ENCODE assay signal across 17 cellular contexts in genomic region chr5:116654890-116655289, GRCh38.
DNase-seq lines count a peak whose midpoint lies in the region; TF ChIP-seq lines count a peak whose summit lies in the region.
"Had no signal": no experiment of that assay in that cellular context is flagged by ENCODE, and none has a peak within 500 bp of the region (broad histone marks: within the 10 kb centered on the region; RNA-seq: fewer than 3 reads in every experiment).

No MANE protein-coding gene starts in this region.

- no peak overlapping the region for H2BK5ac ChIP-seq in H9 (ENCODE audit: insufficient read length, low read length)

- intact Hi-C loops in sigmoid colon (cut with DNase I) (no loop called here), stomach (cut with DNase I; ENCODE audit: low total_unique reads) (no loop called here)

- H3K4ac ChIP-seq in H9 (ENCODE audit: low read depth, low read length): no peak overlapping the region

- H2BK20ac ChIP-seq in H9 (ENCODE audit: low read depth, low read length, poor library complexity, severe bottlenecking): no peak overlapping the region

- no peak overlapping the region for H3K23ac ChIP-seq in H9 (ENCODE audit: insufficient read length, low read depth, low read length)

- H3K9me3 Mint-ChIP-seq in H9: no peaks in the 10 kb centered on the region
- H3K9me3 Mint-ChIP-seq: CD4-positive, alpha-beta T cell had no signal

- no peak overlapping the region for H3K56ac ChIP-seq in H9 (ENCODE audit: insufficient read length, low read depth, low read length)

- H3K4me3 ChIP-seq in SK-N-MC (peak overlapping the region; percentile 44), iPS-20b (ENCODE audit: low read length) (peak overlapping the region; percentile 1; the same call in 1 of the 2 replicates), sigmoid colon (no peak overlapping the region), stomach (no peak overlapping the region)

- no peaks in the 10 kb centered on the region for H3K23me2 ChIP-seq in H9 (ENCODE audit: insufficient read length, low read depth, low read length, poor library complexity, severe bottlenecking)

- H3K36me3 Mint-ChIP-seq in H9 (ENCODE audit: insufficient read depth in 1 of 3, low read depth in 3 of 3): no peaks in the 10 kb centered on the region; a peak in 1 of 7 replicates

- H3K9me3 ChIP-seq in H9 (ENCODE audit: control insufficient read depth, low read depth, low read length) (no peaks in the 10 kb centered on the region), SK-N-MC (ENCODE audit: low read depth, low read length) (no peaks in the 10 kb centered on the region), iPS-20b (ENCODE audit: insufficient read depth, low read depth, low read length) (no peaks in the 10 kb centered on the region), sigmoid colon (no peaks in the 10 kb centered on the region), stomach (no peaks in the 10 kb centered on the region)
- H3K9me3 ChIP-seq: Caco-2 had no signal

- H3K27me3 Mint-ChIP-seq in H9 (ENCODE audit: low read depth): no peaks in the 10 kb centered on the region

- TF ChIP-seq CTCF in H9 (conservative IDR thresholded peaks at IDR 0.05): no peak
- no peak for TF ChIP-seq CTCF in sigmoid colon (IDR thresholded peaks at IDR 0.05)
- TF ChIP-seq CTCF in stomach (IDR thresholded peaks at IDR 0.05): no peak

- H3K4me3 Mint-ChIP-seq in H9: peak overlapping the region in 1 of 2 experiments; percentile 11; a peak in 2 of 5 replicates
- H3K4me3 Mint-ChIP-seq: CD4-positive, alpha-beta T cell had no signal

- no peaks in the 10 kb centered on the region for H3K79me1 ChIP-seq in H9 (ENCODE audit: insufficient read depth, low read depth, low read length, poor library complexity, severe bottlenecking)

- H2AFZ ChIP-seq in H9 (ENCODE audit: low read length): no peak overlapping the region

- H3K4me1 ChIP-seq in H9 (ENCODE audit: insufficient read depth, low read length): peaks cover 20% of the 10 kb centered on the region
- H3K4me1 ChIP-seq in iPS-20b (ENCODE audit: insufficient read depth, low read length): peaks cover 52% of the 10 kb centered on the region
- H3K4me1 ChIP-seq in sigmoid colon: no peaks in the 10 kb centered on the region
- no peaks in the 10 kb centered on the region for H3K4me1 ChIP-seq in stomach

- peak overlapping the region; percentile 20 for H3K9ac ChIP-seq in H9 (ENCODE audit: extremely low read depth, insufficient read length, low read length)
- peak overlapping the region; percentile 43 for H3K9ac ChIP-seq in SK-N-MC (ENCODE audit: insufficient read length)
- peak overlapping the region; percentile 10; the same call in 1 of the 2 replicates for H3K9ac ChIP-seq in iPS-20b (ENCODE audit: low read depth, low read length)

- H3K4me1 Mint-ChIP-seq in H9: peaks cover 56 to 60% of the 10 kb centered on the region in 2 experiments

- WGBS in H9 (ENCODE audit: extremely low coverage, insufficient read length, low lambda C conversion rate): no CpG with 5 or more reads among the region's 3 CpGs
- 93 to 97% methylated on average over 3 of the region's 3 CpGs for WGBS in sigmoid colon, 2 donors
- 77 to 85% (median 79%) methylated on average over 3 of the region's 3 CpGs for WGBS in stomach, 5 donors

- H3K18ac ChIP-seq in H9 (ENCODE audit: insufficient read length, low read depth, low read length): no peak overlapping the region

- no peak overlapping the region for H2BK15ac ChIP-seq in H9 (ENCODE audit: low read depth, low read length)

- no peak overlapping the region for H3T11ph ChIP-seq in H9 (ENCODE audit: low read length)

- H3K14ac ChIP-seq in H9 (ENCODE audit: insufficient read depth, low read length): no peak overlapping the region

- H4K91ac ChIP-seq in H9 (ENCODE audit: insufficient read length, low read depth, low read length): no peak overlapping the region

- peak overlapping the region in 2 of 3 experiments; percentile 50 to 78; a peak in 4 of 7 replicates for H3K27ac Mint-ChIP-seq in H9
- H3K27ac Mint-ChIP-seq: CD4-positive, alpha-beta T cell had no signal

- TF ChIP-seq POLR2A in sigmoid colon (IDR thresholded peaks at IDR 0.05): no peak
- TF ChIP-seq POLR2A in stomach (IDR thresholded peaks at IDR 0.05): no peak

- no peak overlapping the region for H2BK12ac ChIP-seq in H9 (ENCODE audit: insufficient read length, low read depth, low read length)

- DNase-seq in H9 (no peak), SK-N-MC (ENCODE audit: low read depth, low spot score) (peak; percentile 66), DMS114 treated with DMSO at 0.1 percent for 48 hours (lab: John Stamatoyannopoulos, UW; ENCODE audit: unreplicated experiment) (no peak), NCI-H69 (lab: John Stamatoyannopoulos, UW) (no peak), sigmoid colon (no peak), stomach (no peak)
- DNase-seq: ACHN; AML-193; Caco-2; CD4-positive, alpha-beta T cell; DMS153; DMS79; GDM1; GOT3; H7 had no signal

- H2AK5ac ChIP-seq in H9 (ENCODE audit: insufficient read length, low read length): no peak overlapping the region

- no peak overlapping the region for H2BK120ac ChIP-seq in H9 (ENCODE audit: low read depth, low read length, poor library complexity, severe bottlenecking)

- H4K8ac ChIP-seq in H9 (replicated peaks; ENCODE audit: insufficient read length, low read depth, low read length): no peak overlapping the region

- H3K36me3 ChIP-seq in SK-N-MC (ENCODE audit: insufficient read depth, low read length) (no peaks in the 10 kb centered on the region), iPS-20b (ENCODE audit: insufficient read depth, low read depth, low read length) (no peaks in the 10 kb centered on the region), sigmoid colon (no peaks in the 10 kb centered on the region), stomach (no peaks in the 10 kb centered on the region)

- no peaks in the 10 kb centered on the region for H4K20me1 ChIP-seq in H9 (ENCODE audit: control insufficient read depth, insufficient read depth, insufficient read length)

- H3K27me3 ChIP-seq in H9 (ENCODE audit: insufficient read depth, low read length) (no peaks in the 10 kb centered on the region), iPS-20b (ENCODE audit: insufficient read depth, low read length) (no peaks in the 10 kb centered on the region), sigmoid colon (no peaks in the 10 kb centered on the region), stomach (no peaks in the 10 kb centered on the region)

- no peak overlapping the region for H4K5ac ChIP-seq in H9 (ENCODE audit: insufficient read length, low read depth, low read length)

- H3K27ac ChIP-seq in H9 (ENCODE audit: insufficient read length, low read depth, low read length) (no peak overlapping the region), SK-N-MC (peak overlapping the region; percentile 86), iPS-20b (ENCODE audit: low read length) (no peak overlapping the region), sigmoid colon (no peak overlapping the region), stomach (no peak overlapping the region)
- H3K27ac ChIP-seq: C4-2B had no signal

- no peaks in the 10 kb centered on the region for H3K79me2 ChIP-seq in H9 (ENCODE audit: insufficient read depth, low read length)

- H3K4me2 ChIP-seq in H9 (ENCODE audit: insufficient read depth, insufficient read length, low read length): no peak overlapping the region

- no peak for TF ChIP-seq EP300 in sigmoid colon (IDR thresholded peaks at IDR 0.05)
- no peak for TF ChIP-seq EP300 in stomach (IDR thresholded peaks at IDR 0.05)

Comparison
In these comparisons a context has a peak if more than half of its experiments do, and no peak if none do; other contexts are left out.
1. H3K4me3 ChIP-seq: peak in SK-N-MC (single experiment) and iPS-20b (single experiment); none in sigmoid colon (0 of 4) and stomach (0 of 4).
2. Peak in every context shown above with its lines, with median percentiles within 50 percentile points of each other: H3K9ac ChIP-seq.